Comparison of ENCODE assay signal across 8 cellular contexts in the genomic region with DNA sequence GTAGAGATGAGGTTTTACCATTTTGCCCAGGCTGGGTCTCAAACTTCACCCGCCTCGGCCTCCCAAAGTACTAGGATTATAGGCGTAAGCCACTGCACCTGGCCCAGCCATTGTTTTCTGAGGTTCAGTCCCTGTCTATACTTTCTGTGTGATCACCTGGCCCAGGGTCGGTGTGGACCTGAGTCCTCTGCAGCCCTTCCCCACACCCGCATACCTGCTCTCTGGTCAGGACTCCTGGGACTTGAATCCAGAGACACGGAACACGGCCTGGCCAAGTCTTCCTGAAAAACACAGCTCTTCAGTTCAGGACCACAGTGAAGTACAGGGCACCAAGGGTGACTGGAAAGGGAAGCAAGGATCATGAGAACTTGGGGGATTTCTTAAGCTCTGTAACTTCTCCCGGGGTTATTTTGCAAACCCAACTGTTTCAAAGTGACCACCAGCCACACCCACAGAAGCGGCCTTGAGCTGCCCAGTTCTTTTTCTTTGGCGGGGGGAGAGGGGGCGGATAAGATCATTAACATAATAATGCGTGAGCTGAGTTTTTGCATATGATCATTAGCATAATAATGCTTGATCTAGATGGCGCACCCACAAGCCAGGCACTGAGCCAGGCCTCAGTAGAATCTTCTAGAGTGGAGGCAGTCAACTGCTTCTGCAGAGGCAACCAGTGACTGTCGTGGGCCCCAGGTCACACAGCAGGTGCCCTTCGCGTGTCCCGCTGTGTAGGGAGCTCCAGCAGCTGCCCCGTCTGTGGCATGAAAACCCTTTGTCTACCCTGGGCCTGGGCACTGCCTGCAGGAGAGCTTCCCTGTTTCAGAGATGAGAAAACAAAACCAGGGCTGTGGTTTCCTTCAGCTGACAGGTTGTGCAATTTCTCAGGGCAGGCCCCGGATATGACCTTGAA. TPM values are rescaled to one million over a fixed set of nuclear protein-coding genes. Genes with fewer than 3 reads are reported as not detected.
DNase-seq lines count a peak whose midpoint lies in the region; ATAC-seq lines count a peak whose summit lies in the region.

No MANE protein-coding gene starts in this region.

- H3K9ac ChIP-seq in adipocyte (ENCODE audit: low read length) (peak overlapping the region; percentile 53), iPS-18a (ENCODE audit: low read length) (peak overlapping the region; percentile 51)

- peak; percentile 32 for ATAC-seq in HG02981 (IDR thresholded peaks at IDR 0.05; ENCODE audit: unreplicated experiment)

- H3K27ac ChIP-seq in iPS-18a (ENCODE audit: low read length), result peak overlapping the region; percentile 81

- H3K9me3 ChIP-seq in adipocyte (ENCODE audit: control insufficient read depth, low read length) (no peaks in the 10 kb centered on the region), iPS-18a (ENCODE audit: control insufficient read depth, low read depth, low read length) (no peaks in the 10 kb centered on the region)

- peaks cover 3% of the 10 kb centered on the region for H3K36me3 ChIP-seq in adipocyte (ENCODE audit: control insufficient read depth, insufficient read depth, low read length, severe bottlenecking)
- peaks cover 3% of the 10 kb centered on the region for H3K36me3 ChIP-seq in iPS-18a (ENCODE audit: control insufficient read depth, low read depth, low read length)

- DNase-seq in DMS53 (lab: John Stamatoyannopoulos, UW) (peak; percentile 48), DMS53 treated with DMSO at 0.1 percent for 48 hours (lab: John Stamatoyannopoulos, UW; ENCODE audit: unreplicated experiment) (no peak), SIG-M5 (lab: John Stamatoyannopoulos, UW) (peak; percentile 34), adipocyte (ENCODE audit: low read depth) (peak; percentile 29), occipital lobe (lab: John Stamatoyannopoulos, UW) (no peak)
- DNase-seq in stimulated activated CD8-positive, alpha-beta memory T cell treated with anti-CD3 and anti-CD28 coated beads, Interleukin-15, amount 100 ng/mL, for 1 hour (ENCODE audit: low read depth), result peak; percentile 24

- H3K27me3 ChIP-seq in adipocyte (replicated peaks; ENCODE audit: control insufficient read depth, insufficient read depth, low read length) (no peaks in the 10 kb centered on the region), iPS-18a (ENCODE audit: control insufficient read depth, insufficient read depth, low read length) (no peaks in the 10 kb centered on the region)

- peaks cover 68% of the 10 kb centered on the region for H3K4me1 ChIP-seq in adipocyte (ENCODE audit: control insufficient read depth, insufficient read depth, low read length)
- H3K4me1 ChIP-seq in iPS-18a (ENCODE audit: control insufficient read depth, low read depth, low read length), result peaks cover 32% of the 10 kb centered on the region

- peak overlapping the region; percentile 52 for H3K4me3 ChIP-seq in adipocyte (ENCODE audit: low read length)
- peak overlapping the region; percentile 63 for H3K4me3 ChIP-seq in iPS-18a (ENCODE audit: low read length)

RNA-seq across cellular contexts. Expression of gene NADK, which starts 1.7 kb away (rescaled TPM):
- 20.4 TPM for total RNA-seq in occipital lobe

RNA-seq across cellular contexts. Expression of gene CDK11A, which starts 55.8 kb away (rescaled TPM):
- 7.6 TPM for total RNA-seq in occipital lobe

Comparison
In these comparisons a context has a peak if more than half of its experiments do, and no peak if none do; other contexts are left out.
1. DNase-seq: peak in DMS53 (single experiment), SIG-M5 (single experiment), adipocyte (single experiment) and stimulated activated CD8-positive, alpha-beta memory T cell treated with anti-CD3 and anti-CD28 coated beads, Interleukin-15, amount 100 ng/mL, for 1 hour (single experiment); none in DMS53 treated with DMSO at 0.1 percent for 48 hours (single experiment) and occipital lobe (single experiment).